1 cellular context compared by ENCODE assay signal in the genomic region with DNA sequence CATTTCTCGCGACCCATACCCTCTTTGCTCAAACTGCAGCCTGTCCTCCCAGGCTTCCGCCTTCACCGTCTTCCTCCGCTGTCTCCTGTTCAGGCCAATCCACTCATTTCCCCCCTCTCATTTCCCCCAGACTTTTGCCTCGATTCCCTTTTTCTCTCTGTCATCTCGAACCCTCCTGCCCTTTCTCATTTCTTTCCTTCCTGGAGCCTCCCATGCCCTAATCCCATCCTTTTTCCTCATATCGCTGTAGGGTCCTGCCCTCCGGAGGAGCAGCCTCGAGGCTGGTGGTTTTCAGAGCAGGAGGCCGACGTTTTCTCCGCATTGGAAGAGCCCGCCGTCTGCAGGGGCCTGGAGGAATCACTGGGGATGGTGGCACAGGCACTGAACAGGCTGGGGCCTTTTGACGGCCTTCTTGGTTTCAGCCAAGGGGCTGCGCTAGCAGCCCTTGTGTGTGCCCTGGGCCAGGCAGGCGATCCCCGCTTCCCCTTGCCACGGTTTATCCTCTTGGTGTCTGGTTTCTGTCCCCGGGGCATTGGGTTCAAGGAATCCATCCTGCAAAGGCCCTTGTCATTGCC.
TF ChIP-seq lines count a peak whose summit lies in the region.

No MANE protein-coding gene starts in this region.

TF ChIP-seq in SK-N-SH, 30 proteins besides CTCF, POLR2A, EP300 and RAD21 (continued from another document):
- TF ChIP-seq TAF1 (IDR thresholded peaks at IDR 0.05; ENCODE audit: borderline replicate concordance, low read depth, low read length) (no peak), EZH2phosphoT487 (IDR thresholded peaks at IDR 0.05; ENCODE audit: borderline replicate concordance, low read depth) (no peak), MEF2A (IDR thresholded peaks at IDR 0.05; ENCODE audit: borderline replicate concordance, low read depth) (no peak), GATA2 (CRISPR knock-in tag; IDR thresholded peaks at IDR 0.05) (no peak), SIN3A (IDR thresholded peaks at IDR 0.05; ENCODE audit: borderline replicate concordance, low read depth, low read length) (no peak)
